In genomic region chr3:50267280-50267913, GRCh38 we compare ENCODE assay signal across 9 cellular contexts. TPM values are rescaled to one million over a fixed set of nuclear protein-coding genes. Genes with fewer than 3 reads are reported as not detected.
DNase-seq lines count a peak whose midpoint lies in the region; ATAC-seq lines count a peak whose summit lies in the region.
"Had no signal": no experiment of that assay in that cellular context is flagged by ENCODE, and none has a peak within 500 bp of the region (broad histone marks: within the 10 kb centered on the region; RNA-seq: fewer than 3 reads in every experiment).

No MANE protein-coding gene starts in this region.

- DNase-seq in right cardiac atrium, result peak; percentile 76 to 94 (median 93)
- DNase-seq in putamen (ENCODE audit: low spot score), result peak; percentile 72
- DNase-seq in activated CD4-positive, alpha-beta T cell treated with anti-CD3 and anti-CD28 coated beads, Interleukin-2, amount 10 ng/mL, durations not matched to agents 7 days and 5 days, result no peak
- DNase-seq in activated CD4-positive, alpha-beta T cell treated with anti-CD3 and anti-CD28 coated beads, Interleukin-2, amount 50 U/mL, for 1 hour, result no peak
- DNase-seq in NOMO-1 treated with dmso at 0.1 percent for 144 hours (lab: John Stamatoyannopoulos, UW; ENCODE audit: unreplicated experiment), result no peak
- DNase-seq in NCI-H1930 (lab: John Stamatoyannopoulos, UW), result no peak

- H3K4me3 ChIP-seq in BLaER1 treated with 17β-estradiol and CSF1 and Interleukin-3, amounts not matched to agents 10 nM and 100 nM, result no peak overlapping the region
- peak overlapping the region; percentile 44 for H3K4me3 ChIP-seq in right cardiac atrium (ENCODE audit: low read length)

- H3K9me3 ChIP-seq in BLaER1 treated with 17β-estradiol and CSF1 and Interleukin-3, amounts not matched to agents 10 nM and 100 nM (replicated peaks in 1 of 11), result no peaks in the 10 kb centered on the region
- H3K9me3 ChIP-seq in right cardiac atrium (ENCODE audit: control insufficient read depth, low read length), result no peaks in the 10 kb centered on the region

- H3K9ac ChIP-seq in BLaER1 treated with 17β-estradiol and CSF1 and Interleukin-3, amounts not matched to agents 10 nM and 100 nM, result peak overlapping the region in 4 of 11 experiments; percentile 13 to 19 (median 18); a peak in 3 of 22 replicates

- peak; percentile 34 to 45 for ATAC-seq in right cardiac atrium

- no peak overlapping the region for H3K4me3 Mint-ChIP-seq in activated CD4-positive, alpha-beta T cell treated with anti-CD3 and anti-CD28 coated beads, Interleukin-2, amount 10 ng/mL, durations not matched to agents 7 days and 5 days

- H3K27ac ChIP-seq in BLaER1 treated with 17β-estradiol and CSF1 and Interleukin-3, amounts not matched to agents 10 nM and 100 nM, result no peak overlapping the region
- H3K27ac ChIP-seq in adipose tissue (ENCODE audit: low read depth, low read length), result peak overlapping the region; percentile 29
- peak overlapping the region; percentile 84 for H3K27ac ChIP-seq in right cardiac atrium (ENCODE audit: low read length)

- WGBS in adipose tissue, 3 donors, result 5 to 13% (median 8%) methylated on average over 21 to 22 of the region's 22 CpGs
- WGBS in right cardiac atrium, result 7% methylated on average over 22 of the region's 22 CpGs

- no peaks in the 10 kb centered on the region for H3K36me3 Mint-ChIP-seq in activated CD4-positive, alpha-beta T cell treated with anti-CD3 and anti-CD28 coated beads, Interleukin-2, amount 10 ng/mL, durations not matched to agents 7 days and 5 days (ENCODE audit: low read depth)

- peaks cover 28 to 45% (median 42%) of the 10 kb centered on the region in 11 experiments for H3K27me3 ChIP-seq in BLaER1 treated with 17β-estradiol and CSF1 and Interleukin-3, amounts not matched to agents 10 nM and 100 nM
- H3K27me3 ChIP-seq in right cardiac atrium (ENCODE audit: control insufficient read depth, insufficient read depth), result no peaks in the 10 kb centered on the region

- H3K4me2 ChIP-seq in BLaER1 treated with 17β-estradiol and CSF1 and Interleukin-3, amounts not matched to agents 10 nM and 100 nM, result peak overlapping the region in 8 of 11 experiments; percentile 6 to 58 (median 50); a peak in 13 of 22 replicates

- H3K36me3 ChIP-seq in BLaER1 treated with 17β-estradiol and CSF1 and Interleukin-3, amounts not matched to agents 10 nM and 100 nM, result no peaks in the 10 kb centered on the region

- peaks cover 7% of the 10 kb centered on the region for H3K4me1 Mint-ChIP-seq in activated CD4-positive, alpha-beta T cell treated with anti-CD3 and anti-CD28 coated beads, Interleukin-2, amount 10 ng/mL, durations not matched to agents 7 days and 5 days

- intact Hi-C loops in right cardiac atrium (cut with DNase I), result no loop called here

- H3K27me3 Mint-ChIP-seq in activated CD4-positive, alpha-beta T cell treated with anti-CD3 and anti-CD28 coated beads, Interleukin-2, amount 10 ng/mL, durations not matched to agents 7 days and 5 days, result peaks cover 18% of the 10 kb centered on the region

- POLR2A ChIA-PET in activated CD4-positive, alpha-beta T cell treated with anti-CD3 and anti-CD28 coated beads, Interleukin-2, amount 10 ng/mL, durations not matched to agents 7 days and 5 days (lab: Charles Lee), result no interaction called here

- H3K4me1 ChIP-seq in BLaER1 treated with 17β-estradiol and CSF1 and Interleukin-3, amounts not matched to agents 10 nM and 100 nM, result peaks cover 0 to 56% (median 31%) of the 10 kb centered on the region in 10 experiments; a peak in 17 of 20 replicates
- H3K4me1 ChIP-seq in right cardiac atrium (ENCODE audit: control insufficient read depth, insufficient read depth, low read length), result peaks cover 14% of the 10 kb centered on the region

- no peak overlapping the region for H3K27ac Mint-ChIP-seq in activated CD4-positive, alpha-beta T cell treated with anti-CD3 and anti-CD28 coated beads, Interleukin-2, amount 10 ng/mL, durations not matched to agents 7 days and 5 days

- H4K20me1 ChIP-seq in BLaER1 treated with 17β-estradiol and CSF1 and Interleukin-3, amounts not matched to agents 10 nM and 100 nM, result peaks cover 0 to 63% (median 0%) of the 10 kb centered on the region in 11 experiments; a peak in 6 of 22 replicates

- CTCF ChIA-PET in activated CD4-positive, alpha-beta T cell treated with anti-CD3 and anti-CD28 coated beads, Interleukin-2, amount 10 ng/mL, durations not matched to agents 7 days and 5 days (lab: Charles Lee), result interaction anchor here (0.6 to 13.7 kb wide), 10 partner anchors 9 to 449 kb away, joined by 3 to 143 read pairs (median 4); no protein-coding TSS in a partner anchor

- no peaks in the 10 kb centered on the region for H3K9me3 Mint-ChIP-seq in activated CD4-positive, alpha-beta T cell treated with anti-CD3 and anti-CD28 coated beads, Interleukin-2, amount 10 ng/mL, durations not matched to agents 7 days and 5 days

RNA-seq across cellular contexts. Expression of gene SEMA3B, which starts 1.6 kb away (rescaled TPM):
- polyA plus RNA-seq in adipose tissue (10 to 100 TPM; 17.9 to 29.2 (median 21.1) TPM), right cardiac atrium (35.7 TPM)
- total RNA-seq in right cardiac atrium, result 10 to 100 TPM; 19.2 to 33.9 (median 29.3) TPM
- total RNA-seq in activated CD4-positive, alpha-beta T cell treated with anti-CD3 and anti-CD28 coated beads, Interleukin-2, amount 10 ng/mL, durations not matched to agents 7 days and 5 days, result under 1 TPM; 0.37 to 0.60 TPM

RNA-seq across cellular contexts. Expression of gene LSMEM2, which starts 11.5 kb away (rescaled TPM):
- polyA plus RNA-seq in adipose tissue (under 1 TPM in 2 of 3 donors, not detected in 1; 0.15 TPM), right cardiac atrium (14.6 TPM)
- 10 to 100 TPM in 2 of 4 donors, 1 to 10 TPM in 2; 1.4 to 15.7 (median 8.0) TPM for total RNA-seq in right cardiac atrium
- not detected for total RNA-seq in activated CD4-positive, alpha-beta T cell treated with anti-CD3 and anti-CD28 coated beads, Interleukin-2, amount 10 ng/mL, durations not matched to agents 7 days and 5 days
- total RNA-seq: renal cortical epithelial cell had no signal

RNA-seq across cellular contexts. Expression of gene IFRD2, which starts 24.8 kb away (rescaled TPM):
- polyA plus RNA-seq in adipose tissue (100 to 1,000 TPM in 1 of 3 donors, 10 to 100 TPM in 2; 54.3 to 114 (median 77.3) TPM), right cardiac atrium (50.9 TPM)
- total RNA-seq in right cardiac atrium, result 10 to 100 TPM; 51.0 to 67.6 (median 56.9) TPM
- total RNA-seq in activated CD4-positive, alpha-beta T cell treated with anti-CD3 and anti-CD28 coated beads, Interleukin-2, amount 10 ng/mL, durations not matched to agents 7 days and 5 days, result 10 to 100 TPM; 59.4 to 66.0 TPM

RNA-seq across cellular contexts. Expression of gene GNAI2, which starts 31.4 kb away (rescaled TPM):
- polyA plus RNA-seq in adipose tissue (100 to 1,000 TPM in 2 of 3 donors, 10 to 100 TPM in 1; 53.4 to 242 (median 211) TPM), right cardiac atrium (122 TPM)
- total RNA-seq in right cardiac atrium, result 100 to 1,000 TPM; 129 to 149 (median 148) TPM
- total RNA-seq in activated CD4-positive, alpha-beta T cell treated with anti-CD3 and anti-CD28 coated beads, Interleukin-2, amount 10 ng/mL, durations not matched to agents 7 days and 5 days, result 100 to 1,000 TPM; 489 to 524 TPM

RNA-seq across cellular contexts. Expression of gene HYAL3, which starts 31.8 kb away (rescaled TPM):
- 1 to 10 TPM; 1.7 to 4.0 (median 2.5) TPM for polyA plus RNA-seq in adipose tissue
- 1 to 10 TPM; 1.1 to 2.4 (median 1.7) TPM for total RNA-seq in right cardiac atrium
- 2.9 TPM for polyA plus RNA-seq in right cardiac atrium
- 10 to 100 TPM in 1 of 2 experiments, 1 to 10 TPM in 1; 9.2 to 10.9 TPM for total RNA-seq in activated CD4-positive, alpha-beta T cell treated with anti-CD3 and anti-CD28 coated beads, Interleukin-2, amount 10 ng/mL, durations not matched to agents 7 days and 5 days

Comparison
In these comparisons a context has a peak if more than half of its experiments do, and no peak if none do; other contexts are left out.
1. H3K27ac ChIP-seq: peak in adipose tissue (single experiment) and right cardiac atrium (single experiment); none in BLaER1 treated with 17β-estradiol and CSF1 and Interleukin-3, amounts not matched to agents 10 nM and 100 nM (0 of 11).
2. DNase-seq: peak in right cardiac atrium (3 of 3) and putamen (single experiment); none in activated CD4-positive, alpha-beta T cell treated with anti-CD3 and anti-CD28 coated beads, Interleukin-2, amount 10 ng/mL, durations not matched to agents 7 days and 5 days (single experiment), activated CD4-positive, alpha-beta T cell treated with anti-CD3 and anti-CD28 coated beads, Interleukin-2, amount 50 U/mL, for 1 hour (single experiment), NOMO-1 treated with dmso at 0.1 percent for 144 hours (single experiment) and NCI-H1930 (0 of 2).
3. RNA of gene SEMA3B, which starts 1.6 kb away (total RNA-seq): 19.2 to 33.9 TPM in right cardiac atrium; 0.37 to 0.60 TPM in activated CD4-positive, alpha-beta T cell treated with anti-CD3 and anti-CD28 coated beads, Interleukin-2, amount 10 ng/mL, durations not matched to agents 7 days and 5 days; every median in the first group is over 10 times any median in the second.